11 cellular contexts compared by ENCODE assay signal in genomic region chr7:105760549-105761447, GRCh38.
A peak's percentile ranks its signal among the peaks of the same experiment; 100 is the strongest.
DNase-seq lines count a peak whose midpoint lies in the region; ATAC-seq and TF ChIP-seq lines count a peak whose summit lies in the region.
"Had no signal": no experiment of that assay in that cellular context is flagged by ENCODE, and none has a peak within 500 bp of the region (broad histone marks: within the 10 kb centered on the region; RNA-seq: fewer than 3 reads in every experiment).

No MANE protein-coding gene starts in this region.

- H3K27ac ChIP-seq in Panc1 (ENCODE audit: low read length), result no peak overlapping the region
- no peak overlapping the region for H3K27ac ChIP-seq in thyroid gland
- H3K27ac ChIP-seq: gastroesophageal sphincter had no signal

- BruUV-seq in Panc1 (replicated peaks; lab: Mats Ljungman, UMichigan), result no TSS peak

- peak; percentile 39 for DNase-seq in activated naive CD4-positive, alpha-beta T cell treated with anti-CD3 and anti-CD28 coated beads for 36 hours
- no peak for DNase-seq in activated naive CD4-positive, alpha-beta T cell treated with Interleukin-2 at 50 U/mL for 16 hours
- no peak for DNase-seq in Panc1 (ENCODE audit: low read depth, low spot score)
- peak; percentile 3 for DNase-seq in effector CD4-positive, alpha-beta T cell
- peak; percentile 33 for DNase-seq in stromal cell of bone marrow (ENCODE audit: low read depth)
- DNase-seq in thyroid gland, result no peak
- DNase-seq in NCI-H2029 treated with DMSO at 0.1 percent for 48 hours (lab: John Stamatoyannopoulos, UW), result no peak
- DNase-seq: GOT3 had no signal

- H3K4me1 ChIP-seq in Panc1 (ENCODE audit: control insufficient read depth, insufficient read depth, low read length), result no peaks in the 10 kb centered on the region
- H3K4me1 ChIP-seq in thyroid gland, result peaks cover 0 to 3% of the 10 kb centered on the region in 2 donors

- no peak overlapping the region for H3K27ac Mint-ChIP-seq in activated naive CD4-positive, alpha-beta T cell treated with anti-CD3 and anti-CD28 coated beads for 36 hours

- no peaks in the 10 kb centered on the region for H3K36me3 ChIP-seq in Panc1 (ENCODE audit: control insufficient read depth, insufficient read depth, low read length)
- no peaks in the 10 kb centered on the region for H3K36me3 ChIP-seq in thyroid gland
- H3K36me3 ChIP-seq: gastroesophageal sphincter had no signal

- H3K27me3 ChIP-seq in Panc1 (ENCODE audit: control insufficient read depth, insufficient read depth, low read length), result no peaks in the 10 kb centered on the region
- no peaks in the 10 kb centered on the region for H3K27me3 ChIP-seq in thyroid gland
- H3K27me3 ChIP-seq: gastroesophageal sphincter had no signal

- intact Hi-C loops in activated naive CD4-positive, alpha-beta T cell treated with anti-CD3 and anti-CD28 coated beads for 36 hours (cut with micrococcal nuclease), result loop anchor here (1.0 to 5.0 kb wide), 6 partner anchors 83 to 392 kb away; no protein-coding TSS in a partner anchor
- intact Hi-C loops in Panc1 (cut with micrococcal nuclease; ENCODE audit: unreplicated experiment), result loop anchor here (1.0 to 10.0 kb wide), 3 partner anchors 114 to 281 kb away; partner anchors contain the start of gene ATXN7L1
- intact Hi-C loops in thyroid gland (cut with DNase I), result loop anchor here (5.0 kb wide), 1 partner anchor 282 kb away; no protein-coding TSS in a partner anchor

- in situ Hi-C loops in Panc1 (cut with HindIII; ENCODE audit: low pct_unique_long_range_greater_than_20kb, low sequenced_read_pairs), result no loop called here

- no peak for TF ChIP-seq POLR2A in thyroid gland (IDR thresholded peaks at IDR 0.05)

- peaks cover 28% of the 10 kb centered on the region for H3K4me1 Mint-ChIP-seq in activated naive CD4-positive, alpha-beta T cell treated with anti-CD3 and anti-CD28 coated beads for 36 hours (ENCODE audit: low read depth)

- ATAC-seq in Panc1, result no peak
- ATAC-seq in HG03108 (IDR thresholded peaks at IDR 0.05; ENCODE audit: unreplicated experiment), result no peak

- H3K27me3 Mint-ChIP-seq in activated naive CD4-positive, alpha-beta T cell treated with anti-CD3 and anti-CD28 coated beads for 36 hours (ENCODE audit: low read depth), result no peaks in the 10 kb centered on the region

- H3K36me3 Mint-ChIP-seq in activated naive CD4-positive, alpha-beta T cell treated with anti-CD3 and anti-CD28 coated beads for 36 hours (ENCODE audit: low read depth), result no peaks in the 10 kb centered on the region

- CTCF ChIA-PET in activated naive CD4-positive, alpha-beta T cell treated with anti-CD3 and anti-CD28 coated beads for 36 hours (lab: Charles Lee), result interaction anchor here (0.6 to 5.6 kb wide), 59 partner anchors 8 to 404 kb away, joined by 3 to 77 read pairs (median 4); partner anchors contain the start of genes ATXN7L1 and CDHR3
- CTCF ChIA-PET in Panc1 (lab: Charles Lee), result interaction anchor here (0.5 to 1.6 kb wide), 6 partner anchors 116 to 282 kb away, joined by 3 to 5 read pairs (median 3); no protein-coding TSS in a partner anchor

- H3K4me3 ChIP-seq in Panc1 (ENCODE audit: low read depth in 2 of 2, low read length in 2 of 2), result no peak overlapping the region
- H3K4me3 ChIP-seq in thyroid gland (replicated peaks in 1 of 3), result no peak overlapping the region
- H3K4me3 ChIP-seq: gastroesophageal sphincter, smooth muscle cell had no signal

- H3K9me3 ChIP-seq in Panc1 (ENCODE audit: control insufficient read depth, insufficient read depth, low read depth, low read length) (no peaks in the 10 kb centered on the region), thyroid gland (no peaks in the 10 kb centered on the region)
- H3K9me3 ChIP-seq: gastroesophageal sphincter had no signal

- TF ChIP-seq CTCF in Panc1 (IDR thresholded peaks at IDR 0.05), result peak; percentile 52
- no peak for TF ChIP-seq CTCF in thyroid gland (IDR thresholded peaks at IDR 0.05)

- POLR2A ChIA-PET in Panc1 (lab: Charles Lee), result interaction anchor here (0.7 kb wide), 1 partner anchor 274 kb away, joined by 3 read pairs; no protein-coding TSS in a partner anchor

- H3K4me3 Mint-ChIP-seq in activated naive CD4-positive, alpha-beta T cell treated with anti-CD3 and anti-CD28 coated beads for 36 hours, result no peak overlapping the region

- 90 to 94% methylated on average over 7 of the region's 7 CpGs for WGBS in thyroid gland, 2 donors

- H3K9me3 Mint-ChIP-seq in activated naive CD4-positive, alpha-beta T cell treated with anti-CD3 and anti-CD28 coated beads for 36 hours, result no peaks in the 10 kb centered on the region

Comparison
In these comparisons a context has a peak if more than half of its experiments do, and no peak if none do; other contexts are left out.
1. DNase-seq: peak in activated naive CD4-positive, alpha-beta T cell treated with anti-CD3 and anti-CD28 coated beads for 36 hours (single experiment), effector CD4-positive, alpha-beta T cell (single experiment) and stromal cell of bone marrow (single experiment); none in activated naive CD4-positive, alpha-beta T cell treated with Interleukin-2 at 50 U/mL for 16 hours (single experiment), Panc1 (single experiment), thyroid gland (0 of 2) and NCI-H2029 treated with DMSO at 0.1 percent for 48 hours (single experiment).